ENCODE assay signal across 1 cellular context in the genomic region with DNA sequence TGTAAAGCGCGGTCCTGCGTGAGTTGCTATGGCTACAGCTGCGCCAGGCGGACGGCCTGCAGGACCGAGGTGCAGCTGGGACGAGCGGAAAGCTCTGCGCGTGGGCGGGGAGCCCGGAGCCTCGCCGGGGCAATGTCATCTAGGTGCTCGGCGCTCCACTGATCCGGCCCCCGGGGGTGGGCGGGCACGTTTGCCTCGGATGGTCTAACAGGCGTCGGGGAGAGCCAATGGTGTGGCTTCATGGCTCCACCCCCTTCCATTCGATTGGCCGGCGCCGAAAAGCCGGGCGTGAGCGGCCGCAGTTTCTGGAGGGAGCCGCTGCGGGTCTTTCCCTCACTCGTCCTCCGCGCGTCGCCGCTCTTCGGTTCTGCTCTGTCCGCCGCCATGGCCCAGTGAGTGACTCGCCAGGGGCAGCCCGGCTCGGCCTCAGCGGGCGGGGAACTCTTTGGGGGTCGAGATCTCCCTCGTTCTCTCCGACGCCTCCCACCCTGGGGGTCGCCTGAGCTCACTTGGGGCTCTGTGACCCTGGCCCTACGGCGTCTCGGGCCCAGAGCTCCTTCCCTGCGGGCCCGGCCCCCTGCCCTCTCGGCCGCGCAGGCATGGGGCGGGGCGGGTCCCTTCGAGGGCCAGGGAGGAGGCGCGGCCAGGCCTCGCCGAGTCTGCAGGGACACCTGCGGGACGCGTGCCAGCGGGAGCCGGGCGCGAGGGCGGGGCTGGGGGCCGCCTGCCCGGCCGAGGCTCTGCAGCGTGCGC.
TF ChIP-seq lines count a peak whose summit lies in the region.

A gene (plus strand): TSS at position 331 of the 753 bp plus-strand sequence. CDS start 54 bp downstream, at position 385.

TF ChIP-seq in K562, 482 proteins besides CTCF, POLR2A, EP300 and RAD21 (continued from another document and continues in another):
- TF ChIP-seq, protein P1, sequence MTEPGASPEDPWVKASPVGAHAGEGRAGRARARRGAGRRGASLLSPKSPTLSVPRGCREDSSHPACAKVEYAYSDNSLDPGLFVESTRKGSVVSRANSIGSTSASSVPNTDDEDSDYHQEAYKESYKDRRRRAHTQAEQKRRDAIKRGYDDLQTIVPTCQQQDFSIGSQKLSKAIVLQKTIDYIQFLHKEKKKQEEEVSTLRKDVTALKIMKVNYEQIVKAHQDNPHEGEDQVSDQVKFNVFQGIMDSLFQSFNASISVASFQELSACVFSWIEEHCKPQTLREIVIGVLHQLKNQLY (CRISPR knock-in tag; conservative IDR thresholded peaks at IDR 0.05): no peak
- TF ChIP-seq NR2C1 (IDR thresholded peaks at IDR 0.05) (no peak), NR2C1 (tag; IDR thresholded peaks at IDR 0.05) (no peak), PHB (CRISPR knock-in tag; IDR thresholded peaks at IDR 0.05) (0 out of 2 replicates have a peak, but pooled peaks have one; percentile 50), FOXK2 (conservative IDR thresholded peaks at IDR 0.05 in 1 of 2, IDR thresholded peaks at IDR 0.05 in 1 of 2; ENCODE audit: low read depth in 2 of 2) (peak in 1 of 2 experiments; percentile 69; a peak in 3 of 4 replicates), BACH1 (tag; IDR thresholded peaks at IDR 0.05) (no peak), XRCC4 (IDR thresholded peaks at IDR 0.05; ENCODE audit: extremely low read depth, insufficient read depth, insufficient read length) (no peak), SNIP1 (IDR thresholded peaks at IDR 0.05; ENCODE audit: low read depth) (no peak), TSC22D4 (tag; IDR thresholded peaks at IDR 0.05) (no peak), SMAD4 (CRISPR knock-in tag; conservative IDR thresholded peaks at IDR 0.05) (peak; percentile 46), SAP30 (IDR thresholded peaks at IDR 0.05; ENCODE audit: borderline replicate concordance, insufficient read depth, low read depth, low read length, poor library complexity, severe bottlenecking) (peak; percentile 69), MIER1 (IDR thresholded peaks at IDR 0.05; ENCODE audit: low read depth) (no peak), SP2 (IDR thresholded peaks at IDR 0.05; ENCODE audit: extremely low read depth, low read depth, low read length, poor library complexity, severe bottlenecking) (peak; percentile 95), NCOA4 (IDR thresholded peaks at IDR 0.05; ENCODE audit: partially characterized antibody) (no peak), LCOR (CRISPR knock-in tag; IDR thresholded peaks at IDR 0.05) (peak; percentile 27), ZFP30 (CRISPR knock-in tag; IDR thresholded peaks at IDR 0.05; ENCODE audit: borderline replicate concordance) (no peak), TOE1 (IDR thresholded peaks at IDR 0.05; ENCODE audit: borderline replicate concordance) (peak; percentile 97), TOE1 (CRISPR knock-in tag; IDR thresholded peaks at IDR 0.05; ENCODE audit: borderline replicate concordance, low read depth) (no peak; the same call in 1 of the 2 replicates), ZNF217 (CRISPR knock-in tag; IDR thresholded peaks at IDR 0.05) (no peak), ZNF586 (CRISPR knock-in tag; conservative IDR thresholded peaks at IDR 0.05) (no peak), NCOR1 (IDR thresholded peaks at IDR 0.05) (no peak), POLR2H (tag; IDR thresholded peaks at IDR 0.05; ENCODE audit: low read depth) (peak; percentile 81)
- TF ChIP-seq, protein P2, sequence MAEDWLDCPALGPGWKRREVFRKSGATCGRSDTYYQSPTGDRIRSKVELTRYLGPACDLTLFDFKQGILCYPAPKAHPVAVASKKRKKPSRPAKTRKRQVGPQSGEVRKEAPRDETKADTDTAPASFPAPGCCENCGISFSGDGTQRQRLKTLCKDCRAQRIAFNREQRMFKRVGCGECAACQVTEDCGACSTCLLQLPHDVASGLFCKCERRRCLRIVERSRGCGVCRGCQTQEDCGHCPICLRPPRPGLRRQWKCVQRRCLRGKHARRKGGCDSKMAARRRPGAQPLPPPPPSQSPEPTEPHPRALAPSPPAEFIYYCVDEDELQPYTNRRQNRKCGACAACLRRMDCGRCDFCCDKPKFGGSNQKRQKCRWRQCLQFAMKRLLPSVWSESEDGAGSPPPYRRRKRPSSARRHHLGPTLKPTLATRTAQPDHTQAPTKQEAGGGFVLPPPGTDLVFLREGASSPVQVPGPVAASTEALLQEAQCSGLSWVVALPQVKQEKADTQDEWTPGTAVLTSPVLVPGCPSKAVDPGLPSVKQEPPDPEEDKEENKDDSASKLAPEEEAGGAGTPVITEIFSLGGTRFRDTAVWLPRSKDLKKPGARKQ (CRISPR knock-in tag; IDR thresholded peaks at IDR 0.05): no peak
- TF ChIP-seq, protein P3, sequence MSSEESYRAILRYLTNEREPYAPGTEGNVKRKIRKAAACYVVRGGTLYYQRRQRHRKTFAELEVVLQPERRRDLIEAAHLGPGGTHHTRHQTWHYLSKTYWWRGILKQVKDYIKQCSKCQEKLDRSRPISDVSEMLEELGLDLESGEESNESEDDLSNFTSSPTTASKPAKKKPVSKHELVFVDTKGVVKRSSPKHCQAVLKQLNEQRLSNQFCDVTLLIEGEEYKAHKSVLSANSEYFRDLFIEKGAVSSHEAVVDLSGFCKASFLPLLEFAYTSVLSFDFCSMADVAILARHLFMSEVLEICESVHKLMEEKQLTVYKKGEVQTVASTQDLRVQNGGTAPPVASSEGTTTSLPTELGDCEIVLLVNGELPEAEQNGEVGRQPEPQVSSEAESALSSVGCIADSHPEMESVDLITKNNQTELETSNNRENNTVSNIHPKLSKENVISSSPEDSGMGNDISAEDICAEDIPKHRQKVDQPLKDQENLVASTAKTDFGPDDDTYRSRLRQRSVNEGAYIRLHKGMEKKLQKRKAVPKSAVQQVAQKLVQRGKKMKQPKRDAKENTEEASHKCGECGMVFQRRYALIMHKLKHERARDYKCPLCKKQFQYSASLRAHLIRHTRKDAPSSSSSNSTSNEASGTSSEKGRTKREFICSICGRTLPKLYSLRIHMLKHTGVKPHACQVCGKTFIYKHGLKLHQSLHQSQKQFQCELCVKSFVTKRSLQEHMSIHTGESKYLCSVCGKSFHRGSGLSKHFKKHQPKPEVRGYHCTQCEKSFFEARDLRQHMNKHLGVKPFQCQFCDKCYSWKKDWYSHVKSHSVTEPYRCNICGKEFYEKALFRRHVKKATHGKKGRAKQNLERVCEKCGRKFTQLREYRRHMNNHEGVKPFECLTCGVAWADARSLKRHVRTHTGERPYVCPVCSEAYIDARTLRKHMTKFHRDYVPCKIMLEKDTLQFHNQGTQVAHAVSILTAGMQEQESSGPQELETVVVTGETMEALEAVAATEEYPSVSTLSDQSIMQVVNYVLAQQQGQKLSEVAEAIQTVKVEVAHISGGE (CRISPR knock-in tag; IDR thresholded peaks at IDR 0.05): peak in 1 of 3 experiments; percentile 66; a peak in 1 of 6 replicates
- TF ChIP-seq, protein P4, sequence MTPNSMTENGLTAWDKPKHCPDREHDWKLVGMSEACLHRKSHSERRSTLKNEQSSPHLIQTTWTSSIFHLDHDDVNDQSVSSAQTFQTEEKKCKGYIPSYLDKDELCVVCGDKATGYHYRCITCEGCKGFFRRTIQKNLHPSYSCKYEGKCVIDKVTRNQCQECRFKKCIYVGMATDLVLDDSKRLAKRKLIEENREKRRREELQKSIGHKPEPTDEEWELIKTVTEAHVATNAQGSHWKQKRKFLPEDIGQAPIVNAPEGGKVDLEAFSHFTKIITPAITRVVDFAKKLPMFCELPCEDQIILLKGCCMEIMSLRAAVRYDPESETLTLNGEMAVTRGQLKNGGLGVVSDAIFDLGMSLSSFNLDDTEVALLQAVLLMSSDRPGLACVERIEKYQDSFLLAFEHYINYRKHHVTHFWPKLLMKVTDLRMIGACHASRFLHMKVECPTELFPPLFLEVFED (CRISPR knock-in tag; conservative IDR thresholded peaks at IDR 0.05): 0 out of 2 replicates have a peak, but pooled peaks have one; percentile 49
- TF ChIP-seq, protein P5, sequence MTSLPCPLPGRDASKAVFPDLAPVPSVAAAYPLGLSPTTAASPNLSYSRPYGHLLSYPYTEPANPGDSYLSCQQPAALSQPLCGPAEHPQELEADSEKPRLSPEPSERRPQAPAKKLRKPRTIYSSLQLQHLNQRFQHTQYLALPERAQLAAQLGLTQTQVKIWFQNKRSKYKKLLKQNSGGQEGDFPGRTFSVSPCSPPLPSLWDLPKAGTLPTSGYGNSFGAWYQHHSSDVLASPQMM (CRISPR knock-in tag; IDR thresholded peaks at IDR 0.05): no peak
- TF ChIP-seq, protein P6, sequence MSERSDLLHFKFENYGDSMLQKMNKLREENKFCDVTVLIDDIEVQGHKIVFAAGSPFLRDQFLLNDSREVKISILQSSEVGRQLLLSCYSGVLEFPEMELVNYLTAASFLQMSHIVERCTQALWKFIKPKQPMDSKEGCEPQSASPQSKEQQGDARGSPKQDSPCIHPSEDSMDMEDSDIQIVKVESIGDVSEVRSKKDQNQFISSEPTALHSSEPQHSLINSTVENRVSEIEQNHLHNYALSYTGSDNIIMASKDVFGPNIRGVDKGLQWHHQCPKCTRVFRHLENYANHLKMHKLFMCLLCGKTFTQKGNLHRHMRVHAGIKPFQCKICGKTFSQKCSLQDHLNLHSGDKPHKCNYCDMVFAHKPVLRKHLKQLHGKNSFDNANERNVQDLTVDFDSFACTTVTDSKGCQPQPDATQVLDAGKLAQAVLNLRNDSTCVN (CRISPR knock-in tag; IDR thresholded peaks at IDR 0.05): no peak
- TF ChIP-seq, protein P7, sequence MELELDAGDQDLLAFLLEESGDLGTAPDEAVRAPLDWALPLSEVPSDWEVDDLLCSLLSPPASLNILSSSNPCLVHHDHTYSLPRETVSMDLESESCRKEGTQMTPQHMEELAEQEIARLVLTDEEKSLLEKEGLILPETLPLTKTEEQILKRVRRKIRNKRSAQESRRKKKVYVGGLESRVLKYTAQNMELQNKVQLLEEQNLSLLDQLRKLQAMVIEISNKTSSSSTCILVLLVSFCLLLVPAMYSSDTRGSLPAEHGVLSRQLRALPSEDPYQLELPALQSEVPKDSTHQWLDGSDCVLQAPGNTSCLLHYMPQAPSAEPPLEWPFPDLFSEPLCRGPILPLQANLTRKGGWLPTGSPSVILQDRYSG (tag; conservative IDR thresholded peaks at IDR 0.05; ENCODE audit: low read depth): no peak
- TF ChIP-seq, protein P8, sequence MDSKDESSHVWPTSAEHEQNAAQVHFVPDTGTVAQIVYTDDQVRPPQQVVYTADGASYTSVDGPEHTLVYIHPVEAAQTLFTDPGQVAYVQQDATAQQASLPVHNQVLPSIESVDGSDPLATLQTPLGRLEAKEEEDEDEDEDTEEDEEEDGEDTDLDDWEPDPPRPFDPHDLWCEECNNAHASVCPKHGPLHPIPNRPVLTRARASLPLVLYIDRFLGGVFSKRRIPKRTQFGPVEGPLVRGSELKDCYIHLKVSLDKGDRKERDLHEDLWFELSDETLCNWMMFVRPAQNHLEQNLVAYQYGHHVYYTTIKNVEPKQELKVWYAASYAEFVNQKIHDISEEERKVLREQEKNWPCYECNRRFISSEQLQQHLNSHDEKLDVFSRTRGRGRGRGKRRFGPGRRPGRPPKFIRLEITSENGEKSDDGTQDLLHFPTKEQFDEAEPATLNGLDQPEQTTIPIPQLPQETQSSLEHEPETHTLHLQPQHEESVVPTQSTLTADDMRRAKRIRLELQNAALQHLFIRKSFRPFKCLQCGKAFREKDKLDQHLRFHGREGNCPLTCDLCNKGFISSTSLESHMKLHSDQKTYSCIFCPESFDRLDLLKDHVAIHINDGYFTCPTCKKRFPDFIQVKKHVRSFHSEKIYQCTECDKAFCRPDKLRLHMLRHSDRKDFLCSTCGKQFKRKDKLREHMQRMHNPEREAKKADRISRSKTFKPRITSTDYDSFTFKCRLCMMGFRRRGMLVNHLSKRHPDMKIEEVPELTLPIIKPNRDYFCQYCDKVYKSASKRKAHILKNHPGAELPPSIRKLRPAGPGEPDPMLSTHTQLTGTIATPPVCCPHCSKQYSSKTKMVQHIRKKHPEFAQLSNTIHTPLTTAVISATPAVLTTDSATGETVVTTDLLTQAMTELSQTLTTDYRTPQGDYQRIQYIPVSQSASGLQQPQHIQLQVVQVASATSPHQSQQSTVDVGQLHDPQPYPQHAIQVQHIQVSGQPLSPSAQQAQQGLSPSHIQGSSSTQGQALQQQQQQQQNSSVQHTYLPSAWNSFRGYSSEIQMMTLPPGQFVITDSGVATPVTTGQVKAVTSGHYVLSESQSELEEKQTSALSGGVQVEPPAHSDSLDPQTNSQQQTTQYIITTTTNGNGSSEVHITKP (IDR thresholded peaks at IDR 0.05; ENCODE audit: partially characterized antibody): peak; percentile 65
- TF ChIP-seq, protein P9, sequence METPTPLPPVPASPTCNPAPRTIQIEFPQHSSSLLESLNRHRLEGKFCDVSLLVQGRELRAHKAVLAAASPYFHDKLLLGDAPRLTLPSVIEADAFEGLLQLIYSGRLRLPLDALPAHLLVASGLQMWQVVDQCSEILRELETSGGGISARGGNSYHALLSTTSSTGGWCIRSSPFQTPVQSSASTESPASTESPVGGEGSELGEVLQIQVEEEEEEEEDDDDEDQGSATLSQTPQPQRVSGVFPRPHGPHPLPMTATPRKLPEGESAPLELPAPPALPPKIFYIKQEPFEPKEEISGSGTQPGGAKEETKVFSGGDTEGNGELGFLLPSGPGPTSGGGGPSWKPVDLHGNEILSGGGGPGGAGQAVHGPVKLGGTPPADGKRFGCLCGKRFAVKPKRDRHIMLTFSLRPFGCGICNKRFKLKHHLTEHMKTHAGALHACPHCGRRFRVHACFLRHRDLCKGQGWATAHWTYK (CRISPR knock-in tag; IDR thresholded peaks at IDR 0.05): no peak; the same call in 1 of the 2 replicates
- TF ChIP-seq, protein P10, sequence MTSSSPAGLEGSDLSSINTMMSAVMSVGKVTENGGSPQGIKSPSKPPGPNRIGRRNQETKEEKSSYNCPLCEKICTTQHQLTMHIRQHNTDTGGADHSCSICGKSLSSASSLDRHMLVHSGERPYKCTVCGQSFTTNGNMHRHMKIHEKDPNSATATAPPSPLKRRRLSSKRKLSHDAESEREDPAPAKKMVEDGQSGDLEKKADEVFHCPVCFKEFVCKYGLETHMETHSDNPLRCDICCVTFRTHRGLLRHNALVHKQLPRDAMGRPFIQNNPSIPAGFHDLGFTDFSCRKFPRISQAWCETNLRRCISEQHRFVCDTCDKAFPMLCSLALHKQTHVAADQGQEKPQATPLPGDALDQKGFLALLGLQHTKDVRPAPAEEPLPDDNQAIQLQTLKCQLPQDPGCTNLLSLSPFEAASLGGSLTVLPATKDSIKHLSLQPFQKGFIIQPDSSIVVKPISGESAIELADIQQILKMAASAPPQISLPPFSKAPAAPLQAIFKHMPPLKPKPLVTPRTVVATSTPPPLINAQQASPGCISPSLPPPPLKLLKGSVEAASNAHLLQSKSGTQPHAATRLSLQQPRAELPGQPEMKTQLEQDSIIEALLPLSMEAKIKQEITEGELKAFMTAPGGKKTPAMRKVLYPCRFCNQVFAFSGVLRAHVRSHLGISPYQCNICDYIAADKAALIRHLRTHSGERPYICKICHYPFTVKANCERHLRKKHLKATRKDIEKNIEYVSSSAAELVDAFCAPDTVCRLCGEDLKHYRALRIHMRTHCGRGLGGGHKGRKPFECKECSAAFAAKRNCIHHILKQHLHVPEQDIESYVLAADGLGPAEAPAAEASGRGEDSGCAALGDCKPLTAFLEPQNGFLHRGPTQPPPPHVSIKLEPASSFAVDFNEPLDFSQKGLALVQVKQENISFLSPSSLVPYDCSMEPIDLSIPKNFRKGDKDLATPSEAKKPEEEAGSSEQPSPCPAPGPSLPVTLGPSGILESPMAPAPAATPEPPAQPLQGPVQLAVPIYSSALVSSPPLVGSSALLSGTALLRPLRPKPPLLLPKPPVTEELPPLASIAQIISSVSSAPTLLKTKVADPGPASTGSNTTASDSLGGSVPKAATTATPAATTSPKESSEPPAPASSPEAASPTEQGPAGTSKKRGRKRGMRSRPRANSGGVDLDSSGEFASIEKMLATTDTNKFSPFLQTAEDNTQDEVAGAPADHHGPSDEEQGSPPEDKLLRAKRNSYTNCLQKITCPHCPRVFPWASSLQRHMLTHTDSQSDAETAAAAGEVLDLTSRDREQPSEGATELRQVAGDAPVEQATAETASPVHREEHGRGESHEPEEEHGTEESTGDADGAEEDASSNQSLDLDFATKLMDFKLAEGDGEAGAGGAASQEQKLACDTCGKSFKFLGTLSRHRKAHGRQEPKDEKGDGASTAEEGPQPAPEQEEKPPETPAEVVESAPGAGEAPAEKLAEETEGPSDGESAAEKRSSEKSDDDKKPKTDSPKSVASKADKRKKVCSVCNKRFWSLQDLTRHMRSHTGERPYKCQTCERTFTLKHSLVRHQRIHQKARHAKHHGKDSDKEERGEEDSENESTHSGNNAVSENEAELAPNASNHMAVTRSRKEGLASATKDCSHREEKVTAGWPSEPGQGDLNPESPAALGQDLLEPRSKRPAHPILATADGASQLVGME (CRISPR knock-in tag; IDR thresholded peaks at IDR 0.05): peak; percentile 88
